Comparison of ENCODE assay signal across 28 cellular contexts in the genomic region with DNA sequence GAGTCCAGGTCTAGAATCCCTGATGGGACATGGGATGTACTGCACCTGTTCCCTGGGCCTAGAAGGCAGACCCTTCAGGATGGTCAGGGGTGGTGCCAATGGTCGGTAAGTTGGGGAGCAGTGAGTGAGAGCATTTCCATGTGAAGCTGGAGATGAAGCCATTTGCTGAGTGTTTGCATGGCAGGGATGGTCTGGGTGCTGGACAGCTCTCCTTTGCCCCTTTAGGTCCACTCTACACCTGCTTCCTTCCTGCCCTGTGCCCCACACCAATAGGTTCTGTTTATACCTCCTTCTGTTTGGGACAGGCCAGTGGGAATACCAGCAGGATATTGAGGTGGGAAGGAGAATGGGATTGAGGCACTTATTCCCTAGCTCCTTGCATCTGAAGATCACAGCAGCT.
"Had no signal": no experiment of that assay in that cellular context is flagged by ENCODE, and none has a peak within 500 bp of the region (broad histone marks: within the 10 kb centered on the region; RNA-seq: fewer than 3 reads in every experiment).

No MANE protein-coding gene starts in this region.

- H3K27me3 Mint-ChIP-seq: stimulated activated naive B cell treated with anti-CD40 and anti-IgM and Interleukin-4, amounts not matched to agents 10 μg/mL and 1 μg/mL and 100 μg/mL, for 72 hours; stimulated activated naive CD8-positive, alpha-beta T cell treated with anti-CD3 and anti-CD28 coated beads, Interleukin-15, Interleukin-2, amounts not matched to agents 100 ng/mL and 50 ng/mL, for 24 hours had no signal

- H3K4me3 Mint-ChIP-seq: natural killer cell; nephron; neural progenitor cell; stimulated activated effector memory CD8-positive, alpha-beta T cell treated with anti-CD3 and anti-CD28 coated beads, Interleukin-12 subunit alpha, Interleukin-12 subunit beta, amount 100 ng/mL, for 72 hours; stimulated activated naive B cell treated with anti-CD40 and anti-IgM and Interleukin-4, amounts not matched to agents 10 μg/mL and 1 μg/mL and 100 μg/mL, for 72 hours; stimulated activated naive CD8-positive, alpha-beta T cell treated with anti-CD3 and anti-CD28 coated beads, Interleukin-15, Interleukin-2, amounts not matched to agents 100 ng/mL and 50 ng/mL, for 24 hours; type B pancreatic cell had no signal

- DNase-seq: natural killer cell; occipital lobe; ovary; posterior cingulate gyrus; psoas muscle; right cardiac atrium; right lobe of liver; sigmoid colon; small intestine; stimulated activated CD4-positive, alpha-beta T cell treated with anti-CD3 and anti-CD28 coated beads, Interleukin-15, amount 100 ng/mL, for 24 hours; stimulated activated CD4-positive, alpha-beta T cell treated with anti-CD3 and anti-CD28 coated beads, Interleukin-2, amount 100 ng/mL, for 24 hours; stimulated activated CD4-positive, alpha-beta T cell treated with anti-CD3 and anti-CD28 coated beads, Interleukin-2, amount 100 ng/mL, for 48 hours; stimulated activated CD4-positive, alpha-beta T cell treated with anti-CD3 and anti-CD28 coated beads, Interleukin-4, amount 100 ng/mL, for 24 hours; stimulated activated naive B cell treated with anti-CD40 and anti-IgM and Interleukin-4, amounts not matched to agents 10 μg/mL and 1 μg/mL and 100 μg/mL, for 72 hours; stimulated activated naive CD4-positive, alpha-beta T cell treated with Interleukin-2 at 50 U/mL for 16 hours; stomach; thyroid gland; upper lobe of right lung; uterus had no signal

- H3K9me3 ChIP-seq: ovary, psoas muscle, right lobe of liver, sigmoid colon, stomach, thoracic aorta, thyroid gland, tibial nerve, upper lobe of right lung, uterus had no signal

- H3K36me3 ChIP-seq: neural progenitor cell, ovary, right lobe of liver, sigmoid colon, stomach, thoracic aorta, thyroid gland, tibial nerve, upper lobe of right lung, uterus had no signal

- H3K9me3 Mint-ChIP-seq: natural killer cell; nephron; neural progenitor cell; stimulated activated naive B cell treated with anti-CD40 and anti-IgM and Interleukin-4, amounts not matched to agents 10 μg/mL and 1 μg/mL and 100 μg/mL, for 72 hours; stimulated activated naive CD8-positive, alpha-beta T cell treated with anti-CD3 and anti-CD28 coated beads, Interleukin-15, Interleukin-2, amounts not matched to agents 100 ng/mL and 50 ng/mL, for 24 hours; type B pancreatic cell had no signal

- H3K4me1 ChIP-seq: neural progenitor cell, parathyroid adenoma, psoas muscle, right lobe of liver, sigmoid colon, stomach, thyroid gland, upper lobe of right lung, uterus had no signal

- H3K27ac ChIP-seq: neural progenitor cell, ovary, parathyroid adenoma, psoas muscle, right lobe of liver, sigmoid colon, stomach, thoracic aorta, thyroid gland, tibial nerve, upper lobe of right lung, uterus had no signal

- ATAC-seq: natural killer cell; psoas muscle; right cardiac atrium; stimulated activated effector memory CD8-positive, alpha-beta T cell treated with anti-CD3 and anti-CD28 coated beads, Interleukin-12 subunit alpha, Interleukin-12 subunit beta, amount 100 ng/mL, for 72 hours; stimulated activated naive B cell treated with anti-CD40 and anti-IgM and Interleukin-4, amounts not matched to agents 10 μg/mL and 1 μg/mL and 100 μg/mL, for 72 hours; upper lobe of right lung had no signal

- H3K27ac Mint-ChIP-seq: natural killer cell; nephron; neural progenitor cell; progenitor cell of endocrine pancreas; stimulated activated effector memory CD8-positive, alpha-beta T cell treated with anti-CD3 and anti-CD28 coated beads, Interleukin-12 subunit alpha, Interleukin-12 subunit beta, amount 100 ng/mL, for 72 hours; stimulated activated naive B cell treated with anti-CD40 and anti-IgM and Interleukin-4, amounts not matched to agents 10 μg/mL and 1 μg/mL and 100 μg/mL, for 72 hours; stimulated activated naive CD8-positive, alpha-beta T cell treated with anti-CD3 and anti-CD28 coated beads, Interleukin-15, Interleukin-2, amounts not matched to agents 100 ng/mL and 50 ng/mL, for 24 hours; type B pancreatic cell had no signal

- H3K4me3 ChIP-seq: neural progenitor cell, ovary, psoas muscle, right lobe of liver, sigmoid colon, stomach, thoracic aorta, thyroid gland, tibial nerve, upper lobe of right lung, uterus had no signal

- H3K4me1 Mint-ChIP-seq: natural killer cell; neural progenitor cell; stimulated activated effector memory CD8-positive, alpha-beta T cell treated with anti-CD3 and anti-CD28 coated beads, Interleukin-12 subunit alpha, Interleukin-12 subunit beta, amount 100 ng/mL, for 72 hours; stimulated activated naive B cell treated with anti-CD40 and anti-IgM and Interleukin-4, amounts not matched to agents 10 μg/mL and 1 μg/mL and 100 μg/mL, for 72 hours had no signal

- H3K36me3 Mint-ChIP-seq: natural killer cell; neural progenitor cell; stimulated activated effector memory CD8-positive, alpha-beta T cell treated with anti-CD3 and anti-CD28 coated beads, Interleukin-12 subunit alpha, Interleukin-12 subunit beta, amount 100 ng/mL, for 72 hours; stimulated activated naive B cell treated with anti-CD40 and anti-IgM and Interleukin-4, amounts not matched to agents 10 μg/mL and 1 μg/mL and 100 μg/mL, for 72 hours; type B pancreatic cell had no signal
